ENCODE assay signal across 1 cellular context in the genomic region with DNA sequence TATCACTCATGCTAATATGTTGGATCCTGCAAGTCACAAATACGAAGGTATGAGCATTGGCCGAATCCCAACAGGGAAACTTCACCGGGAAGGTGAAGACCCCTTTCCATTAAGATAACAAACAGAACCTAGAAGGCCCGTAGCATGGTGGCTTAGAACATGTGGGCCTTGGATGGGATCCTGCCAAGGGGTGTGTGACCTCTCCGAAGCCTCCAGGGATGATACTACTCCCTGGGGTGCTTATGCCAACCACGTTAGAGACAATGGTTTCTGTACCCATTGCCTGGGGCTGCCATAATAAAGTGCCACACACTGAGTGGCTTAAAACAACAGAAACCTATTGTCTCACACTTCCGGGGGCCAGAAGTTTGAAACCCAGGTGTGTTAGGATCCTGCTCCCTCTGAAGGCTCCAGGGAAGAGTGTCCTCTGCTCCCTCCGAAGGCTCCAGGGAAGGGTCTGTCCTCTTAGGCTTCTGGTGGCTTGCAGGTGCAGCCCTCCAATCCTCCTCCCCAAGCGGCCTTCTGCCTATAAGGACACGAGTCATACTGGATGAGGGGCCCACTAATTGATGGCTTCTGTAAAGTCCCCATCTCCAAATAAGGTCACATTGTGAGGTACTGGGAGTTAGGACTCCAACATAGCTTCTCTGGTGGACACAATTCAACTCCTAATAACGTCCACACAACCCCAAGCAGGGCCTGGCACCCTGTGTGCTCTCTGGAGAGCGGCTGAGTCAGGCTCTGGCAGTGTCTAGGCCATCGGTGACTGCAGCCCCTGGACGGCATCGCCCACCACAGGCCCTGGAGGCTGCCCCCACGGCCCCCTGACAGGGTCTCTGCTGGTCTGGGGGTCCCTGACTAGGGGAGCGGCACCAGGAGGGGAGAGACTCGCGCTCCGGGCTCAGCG.
TF ChIP-seq lines count a peak whose summit lies in the region.

No MANE protein-coding gene starts in this region.

TF ChIP-seq in HepG2, 621 proteins besides CTCF, POLR2A, EP300 and RAD21 (continued from another document):
- TF ChIP-seq HNRNPLL (IDR thresholded peaks at IDR 0.05; ENCODE audit: low read depth, low read length, poor library complexity, severe bottlenecking) (peak; percentile 21), ZNF333 (CRISPR knock-in tag; IDR thresholded peaks at IDR 0.05; ENCODE audit: borderline replicate concordance) (0 out of 2 replicates have a peak, but pooled peaks have one; percentile 49), SRF (IDR thresholded peaks at IDR 0.05; ENCODE audit: low read depth, low read length) (no peak), HIVEP1 (CRISPR knock-in tag; IDR thresholded peaks at IDR 0.05) (peak; percentile 28; the same call in 1 of the 2 replicates), NONO (IDR thresholded peaks at IDR 0.05) (no peak), NONO (CRISPR knock-in tag; conservative IDR thresholded peaks at IDR 0.05) (no peak), ZC3H4 (CRISPR knock-in tag; IDR thresholded peaks at IDR 0.05; ENCODE audit: borderline replicate concordance) (0 out of 2 replicates have a peak, but pooled peaks have one; percentile 54), MTA3 (CRISPR knock-in tag; IDR thresholded peaks at IDR 0.05) (no peak), ZNF317 (CRISPR knock-in tag; IDR thresholded peaks at IDR 0.05) (0 out of 2 replicates have a peak, but pooled peaks have one; percentile 34), AGO2 (optimal IDR thresholded peaks at IDR 0.05; ENCODE audit: low read depth, low read length) (peak; percentile 77), SNAI1 (CRISPR knock-in tag; IDR thresholded peaks at IDR 0.05; ENCODE audit: borderline replicate concordance) (0 out of 2 replicates have a peak, but pooled peaks have one; percentile 5)
- TF ChIP-seq, protein P1, sequence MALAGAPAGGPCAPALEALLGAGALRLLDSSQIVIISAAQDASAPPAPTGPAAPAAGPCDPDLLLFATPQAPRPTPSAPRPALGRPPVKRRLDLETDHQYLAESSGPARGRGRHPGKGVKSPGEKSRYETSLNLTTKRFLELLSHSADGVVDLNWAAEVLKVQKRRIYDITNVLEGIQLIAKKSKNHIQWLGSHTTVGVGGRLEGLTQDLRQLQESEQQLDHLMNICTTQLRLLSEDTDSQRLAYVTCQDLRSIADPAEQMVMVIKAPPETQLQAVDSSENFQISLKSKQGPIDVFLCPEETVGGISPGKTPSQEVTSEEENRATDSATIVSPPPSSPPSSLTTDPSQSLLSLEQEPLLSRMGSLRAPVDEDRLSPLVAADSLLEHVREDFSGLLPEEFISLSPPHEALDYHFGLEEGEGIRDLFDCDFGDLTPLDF (CRISPR knock-in tag; IDR thresholded peaks at IDR 0.05) = 0 out of 2 replicates have a peak, but pooled peaks have one; percentile 31
- TF ChIP-seq, protein P2, sequence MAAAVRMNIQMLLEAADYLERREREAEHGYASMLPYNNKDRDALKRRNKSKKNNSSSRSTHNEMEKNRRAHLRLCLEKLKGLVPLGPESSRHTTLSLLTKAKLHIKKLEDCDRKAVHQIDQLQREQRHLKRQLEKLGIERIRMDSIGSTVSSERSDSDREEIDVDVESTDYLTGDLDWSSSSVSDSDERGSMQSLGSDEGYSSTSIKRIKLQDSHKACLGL (CRISPR knock-in tag; IDR thresholded peaks at IDR 0.05) = peak; percentile 65
- TF ChIP-seq, protein P3, sequence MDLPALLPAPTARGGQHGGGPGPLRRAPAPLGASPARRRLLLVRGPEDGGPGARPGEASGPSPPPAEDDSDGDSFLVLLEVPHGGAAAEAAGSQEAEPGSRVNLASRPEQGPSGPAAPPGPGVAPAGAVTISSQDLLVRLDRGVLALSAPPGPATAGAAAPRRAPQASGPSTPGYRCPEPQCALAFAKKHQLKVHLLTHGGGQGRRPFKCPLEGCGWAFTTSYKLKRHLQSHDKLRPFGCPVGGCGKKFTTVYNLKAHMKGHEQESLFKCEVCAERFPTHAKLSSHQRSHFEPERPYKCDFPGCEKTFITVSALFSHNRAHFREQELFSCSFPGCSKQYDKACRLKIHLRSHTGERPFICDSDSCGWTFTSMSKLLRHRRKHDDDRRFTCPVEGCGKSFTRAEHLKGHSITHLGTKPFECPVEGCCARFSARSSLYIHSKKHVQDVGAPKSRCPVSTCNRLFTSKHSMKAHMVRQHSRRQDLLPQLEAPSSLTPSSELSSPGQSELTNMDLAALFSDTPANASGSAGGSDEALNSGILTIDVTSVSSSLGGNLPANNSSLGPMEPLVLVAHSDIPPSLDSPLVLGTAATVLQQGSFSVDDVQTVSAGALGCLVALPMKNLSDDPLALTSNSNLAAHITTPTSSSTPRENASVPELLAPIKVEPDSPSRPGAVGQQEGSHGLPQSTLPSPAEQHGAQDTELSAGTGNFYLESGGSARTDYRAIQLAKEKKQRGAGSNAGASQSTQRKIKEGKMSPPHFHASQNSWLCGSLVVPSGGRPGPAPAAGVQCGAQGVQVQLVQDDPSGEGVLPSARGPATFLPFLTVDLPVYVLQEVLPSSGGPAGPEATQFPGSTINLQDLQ (CRISPR knock-in tag; IDR thresholded peaks at IDR 0.05) = no peak
- TF ChIP-seq, protein P4, sequence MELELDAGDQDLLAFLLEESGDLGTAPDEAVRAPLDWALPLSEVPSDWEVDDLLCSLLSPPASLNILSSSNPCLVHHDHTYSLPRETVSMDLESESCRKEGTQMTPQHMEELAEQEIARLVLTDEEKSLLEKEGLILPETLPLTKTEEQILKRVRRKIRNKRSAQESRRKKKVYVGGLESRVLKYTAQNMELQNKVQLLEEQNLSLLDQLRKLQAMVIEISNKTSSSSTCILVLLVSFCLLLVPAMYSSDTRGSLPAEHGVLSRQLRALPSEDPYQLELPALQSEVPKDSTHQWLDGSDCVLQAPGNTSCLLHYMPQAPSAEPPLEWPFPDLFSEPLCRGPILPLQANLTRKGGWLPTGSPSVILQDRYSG (CRISPR knock-in tag; IDR thresholded peaks at IDR 0.05) = 0 out of 2 replicates have a peak, but pooled peaks have one; percentile 20
